7 cellular contexts compared by ENCODE assay signal in the genomic region with DNA sequence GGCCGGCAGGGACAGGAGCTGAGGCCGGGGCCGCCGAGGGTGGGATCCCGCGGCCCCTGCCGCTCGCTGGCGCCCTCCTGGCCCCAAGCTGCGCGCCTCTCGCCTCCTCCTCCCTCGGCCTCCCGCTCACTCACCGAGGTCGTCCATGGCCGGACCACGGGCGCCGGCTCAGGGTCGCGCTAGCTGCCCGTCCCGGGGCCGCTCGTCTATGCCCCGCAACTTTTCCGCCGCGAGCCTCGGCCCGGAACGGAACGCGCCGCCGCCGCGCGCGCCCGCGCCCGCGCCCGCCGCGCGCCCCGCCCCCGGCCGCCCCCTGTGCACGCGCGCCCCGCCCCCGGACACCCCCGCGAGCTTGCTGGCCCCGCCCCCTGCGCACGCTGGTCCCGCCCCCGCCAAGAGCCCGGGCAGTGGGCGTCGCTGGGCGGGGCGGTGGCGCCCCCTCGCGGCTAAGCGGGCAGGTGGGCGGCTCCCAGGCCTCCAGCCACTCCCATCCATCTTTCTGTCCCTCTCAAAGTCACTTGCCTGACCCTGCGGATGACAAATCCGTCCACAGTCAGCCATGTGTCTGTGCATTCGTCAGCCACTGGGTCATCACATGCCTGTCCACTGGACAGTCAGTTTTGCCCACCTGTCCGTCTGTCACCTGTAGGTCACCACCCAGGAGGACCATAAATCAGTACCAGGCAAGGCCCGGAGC. TPM values are rescaled to one million over a fixed set of nuclear protein-coding genes. Genes with fewer than 3 reads are reported as not detected.
DNase-seq lines count a peak whose midpoint lies in the region; ATAC-seq lines count a peak whose summit lies in the region.

Gene PXN, minus strand, starts transcription at position 248 of the 697 bp plus-strand sequence. Its CDS starts 101 bp downstream, at position 147.

- peak; percentile 83 for DNase-seq in NCI-H2227 treated with DMSO at 0.1 percent for 48 hours (lab: John Stamatoyannopoulos, UW)
- DNase-seq in activated CD4-positive, alpha-beta T cell treated with anti-CD3 and anti-CD28 coated beads for 24 hours (ENCODE audit: low read depth in 2 of 2) = peak; percentile 90
- DNase-seq in cerebellum (ENCODE audit: low spot score) = peak; percentile 97
- peak; percentile 90 for DNase-seq in kidney tubule cell (ENCODE audit: low spot score)
- peak; percentile 85 to 94 (median 87) for DNase-seq in stimulated activated CD4-positive, alpha-beta T cell treated with anti-CD3 and anti-CD28 coated beads, Interleukin-1b, Interleukin-23, amount 100 ng/mL, for 24 hours (ENCODE audit: low read depth in 4 of 4, low spot score in 1 of 4)

- peak; percentile 52 for ATAC-seq in GM18517 (IDR thresholded peaks at IDR 0.05; ENCODE audit: unreplicated experiment)
- peak; percentile 59 for ATAC-seq in HG02973 (IDR thresholded peaks at IDR 0.05; ENCODE audit: unreplicated experiment)

RNA-seq across cellular contexts. Expression of gene PXN, which starts in this region (rescaled TPM):
- total RNA-seq in cerebellum = 7.9 TPM

Comparison
In these comparisons a context has a peak if more than half of its experiments do, and no peak if none do; other contexts are left out.
1. Peak in every context shown above with its lines: DNase-seq and ATAC-seq.